In genomic region chr4:14445882-14446281, GRCh38 we compare ENCODE assay signal across 13 cellular contexts.
"Had no signal": no experiment of that assay in that cellular context is flagged by ENCODE, and none has a peak within 500 bp of the region (broad histone marks: within the 10 kb centered on the region; RNA-seq: fewer than 3 reads in every experiment).

No MANE protein-coding gene starts in this region.

- H3K9me3 Mint-ChIP-seq: activated CD8-positive, alpha-beta T cell treated with anti-CD3 and anti-CD28 coated beads for 36 hours; activated naive CD8-positive, alpha-beta T cell treated with anti-CD3 and anti-CD28 coated beads for 36 hours had no signal

- H3K36me3 ChIP-seq: thyroid gland had no signal

- H3K27me3 ChIP-seq: thyroid gland had no signal

- H3K9me3 ChIP-seq: thyroid gland had no signal

- H3K4me3 ChIP-seq: thyroid gland had no signal

- H3K4me3 Mint-ChIP-seq: activated CD8-positive, alpha-beta T cell treated with anti-CD3 and anti-CD28 coated beads for 36 hours; activated naive CD8-positive, alpha-beta T cell treated with anti-CD3 and anti-CD28 coated beads for 36 hours; activated T-cell treated with anti-CD3 and anti-CD28 coated beads, Interleukin-2, amount 50 U/mL, for 72 hours; T-helper 17 cell had no signal

- H3K4me1 ChIP-seq: thyroid gland had no signal

- DNase-seq: activated CD4-positive, alpha-beta T cell treated with anti-CD3 and anti-CD28 coated beads for 1 hour; activated CD8-positive, alpha-beta memory T cell treated with anti-CD3 and anti-CD28 coated beads, Interleukin-2, amount 50 U/mL, for 4 hours; activated CD8-positive, alpha-beta T cell treated with anti-CD3 and anti-CD28 coated beads for 36 hours; activated gamma-delta T cell treated with Interleukin-2 at 50 U/mL for 16 hours; activated naive CD8-positive, alpha-beta T cell treated with anti-CD3 and anti-CD28 coated beads for 36 hours; activated T-cell treated with anti-CD3 and anti-CD28 coated beads, Interleukin-2, amount 50 U/mL, for 72 hours; hippocampal formation; stimulated activated CD4-positive, alpha-beta T cell treated with anti-CD3 and anti-CD28 coated beads, Interleukin-15, amount 100 ng/mL, for 24 hours; T-helper 17 cell; thyroid gland had no signal

- ATAC-seq: activated CD8-positive, alpha-beta T cell treated with anti-CD3 and anti-CD28 coated beads for 36 hours; activated T-cell treated with anti-CD3 and anti-CD28 coated beads, Interleukin-2, amount 50 U/mL, for 72 hours; T-helper 17 cell had no signal

- H3K36me3 Mint-ChIP-seq: activated naive CD8-positive, alpha-beta T cell treated with anti-CD3 and anti-CD28 coated beads for 36 hours had no signal

- H3K27ac ChIP-seq: thyroid gland had no signal

- H3K4me1 Mint-ChIP-seq: T-helper 17 cell had no signal

- H3K27me3 Mint-ChIP-seq: activated CD8-positive, alpha-beta T cell treated with anti-CD3 and anti-CD28 coated beads for 36 hours; T-helper 17 cell had no signal

- FAIRE-seq: colon, TTC549, urothelium cell line had no signal

- H3K27ac Mint-ChIP-seq: activated CD8-positive, alpha-beta T cell treated with anti-CD3 and anti-CD28 coated beads for 36 hours; activated naive CD8-positive, alpha-beta T cell treated with anti-CD3 and anti-CD28 coated beads for 36 hours; activated T-cell treated with anti-CD3 and anti-CD28 coated beads, Interleukin-2, amount 50 U/mL, for 72 hours; T-helper 17 cell had no signal
